In the genomic region with DNA sequence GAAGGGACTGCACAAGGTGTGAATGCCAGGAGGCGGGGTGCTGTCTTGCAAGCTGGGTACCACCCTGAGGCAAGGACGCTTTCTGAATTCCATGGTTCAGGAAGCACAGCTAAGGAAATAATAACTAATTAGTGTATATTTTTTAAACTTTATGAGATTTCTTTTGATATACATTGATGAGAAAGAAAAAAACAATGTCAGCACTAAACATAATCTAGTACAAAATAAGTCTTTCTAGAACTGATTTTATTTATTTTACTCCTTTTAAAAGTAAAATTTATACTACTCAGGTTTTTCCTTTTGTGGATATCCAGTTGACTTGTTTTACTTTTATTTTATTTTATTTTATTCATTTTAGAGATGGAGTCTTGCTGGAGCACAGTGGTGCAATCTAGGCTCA, we compare ENCODE assay signal across 1 cellular context.
TF ChIP-seq lines count a peak whose summit lies in the region.

No MANE protein-coding gene starts in this region.

TF ChIP-seq in K562, 482 proteins besides CTCF, POLR2A, EP300 and RAD21:
- TF ChIP-seq TFAM (CRISPR knock-in tag; conservative IDR thresholded peaks at IDR 0.05) = no peak
- TF ChIP-seq ZNF316 (IDR thresholded peaks at IDR 0.05) = peak; percentile 86
